ENCODE assay signal across 1 cellular context in genomic region chr22:47713880-47714452, GRCh38.
A peak's percentile ranks its signal among the peaks of the same experiment; 100 is the strongest.
TF ChIP-seq lines count a peak whose summit lies in the region.

No MANE protein-coding gene starts in this region.

TF ChIP-seq in K562, 482 proteins besides CTCF, POLR2A, EP300 and RAD21 (continued from another document):
- peak; percentile 98 for TF ChIP-seq C11orf30 (IDR thresholded peaks at IDR 0.05; ENCODE audit: low read depth)
- TF ChIP-seq, protein P1, sequence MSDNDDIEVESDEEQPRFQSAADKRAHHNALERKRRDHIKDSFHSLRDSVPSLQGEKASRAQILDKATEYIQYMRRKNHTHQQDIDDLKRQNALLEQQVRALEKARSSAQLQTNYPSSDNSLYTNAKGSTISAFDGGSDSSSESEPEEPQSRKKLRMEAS (CRISPR knock-in tag; IDR thresholded peaks at IDR 0.05): no peak
- TF ChIP-seq GTF2F1 (IDR thresholded peaks at IDR 0.05; ENCODE audit: low read depth, low read length): no peak
- TF ChIP-seq ZNF263 (CRISPR knock-in tag; IDR thresholded peaks at IDR 0.05; ENCODE audit: borderline replicate concordance): peak; percentile 39; the same call in 1 of the 2 replicates
- TF ChIP-seq YY1 (IDR thresholded peaks at IDR 0.05; ENCODE audit: borderline replicate concordance in 1 of 3, control insufficient read depth in 1 of 3, extremely low read depth in 1 of 3, insufficient read depth in 3 of 3, insufficient read length in 1 of 3, insufficient replicate concordance in 2 of 3, low read depth in 1 of 3, low read length in 2 of 3): no peak
- no peak for TF ChIP-seq HDAC6 (IDR thresholded peaks at IDR 0.05; ENCODE audit: low read depth, low read length)
- TF ChIP-seq, protein P2, sequence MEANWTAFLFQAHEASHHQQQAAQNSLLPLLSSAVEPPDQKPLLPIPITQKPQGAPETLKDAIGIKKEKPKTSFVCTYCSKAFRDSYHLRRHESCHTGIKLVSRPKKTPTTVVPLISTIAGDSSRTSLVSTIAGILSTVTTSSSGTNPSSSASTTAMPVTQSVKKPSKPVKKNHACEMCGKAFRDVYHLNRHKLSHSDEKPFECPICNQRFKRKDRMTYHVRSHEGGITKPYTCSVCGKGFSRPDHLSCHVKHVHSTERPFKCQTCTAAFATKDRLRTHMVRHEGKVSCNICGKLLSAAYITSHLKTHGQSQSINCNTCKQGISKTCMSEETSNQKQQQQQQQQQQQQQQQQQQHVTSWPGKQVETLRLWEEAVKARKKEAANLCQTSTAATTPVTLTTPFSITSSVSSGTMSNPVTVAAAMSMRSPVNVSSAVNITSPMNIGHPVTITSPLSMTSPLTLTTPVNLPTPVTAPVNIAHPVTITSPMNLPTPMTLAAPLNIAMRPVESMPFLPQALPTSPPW (CRISPR knock-in tag; IDR thresholded peaks at IDR 0.05): 0 out of 2 replicates have a peak, but pooled peaks have one; percentile 15
- TF ChIP-seq, protein P3, sequence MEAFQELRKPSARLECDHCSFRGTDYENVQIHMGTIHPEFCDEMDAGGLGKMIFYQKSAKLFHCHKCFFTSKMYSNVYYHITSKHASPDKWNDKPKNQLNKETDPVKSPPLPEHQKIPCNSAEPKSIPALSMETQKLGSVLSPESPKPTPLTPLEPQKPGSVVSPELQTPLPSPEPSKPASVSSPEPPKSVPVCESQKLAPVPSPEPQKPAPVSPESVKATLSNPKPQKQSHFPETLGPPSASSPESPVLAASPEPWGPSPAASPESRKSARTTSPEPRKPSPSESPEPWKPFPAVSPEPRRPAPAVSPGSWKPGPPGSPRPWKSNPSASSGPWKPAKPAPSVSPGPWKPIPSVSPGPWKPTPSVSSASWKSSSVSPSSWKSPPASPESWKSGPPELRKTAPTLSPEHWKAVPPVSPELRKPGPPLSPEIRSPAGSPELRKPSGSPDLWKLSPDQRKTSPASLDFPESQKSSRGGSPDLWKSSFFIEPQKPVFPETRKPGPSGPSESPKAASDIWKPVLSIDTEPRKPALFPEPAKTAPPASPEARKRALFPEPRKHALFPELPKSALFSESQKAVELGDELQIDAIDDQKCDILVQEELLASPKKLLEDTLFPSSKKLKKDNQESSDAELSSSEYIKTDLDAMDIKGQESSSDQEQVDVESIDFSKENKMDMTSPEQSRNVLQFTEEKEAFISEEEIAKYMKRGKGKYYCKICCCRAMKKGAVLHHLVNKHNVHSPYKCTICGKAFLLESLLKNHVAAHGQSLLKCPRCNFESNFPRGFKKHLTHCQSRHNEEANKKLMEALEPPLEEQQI (IDR thresholded peaks at IDR 0.05): no peak
- TF ChIP-seq, protein P4, sequence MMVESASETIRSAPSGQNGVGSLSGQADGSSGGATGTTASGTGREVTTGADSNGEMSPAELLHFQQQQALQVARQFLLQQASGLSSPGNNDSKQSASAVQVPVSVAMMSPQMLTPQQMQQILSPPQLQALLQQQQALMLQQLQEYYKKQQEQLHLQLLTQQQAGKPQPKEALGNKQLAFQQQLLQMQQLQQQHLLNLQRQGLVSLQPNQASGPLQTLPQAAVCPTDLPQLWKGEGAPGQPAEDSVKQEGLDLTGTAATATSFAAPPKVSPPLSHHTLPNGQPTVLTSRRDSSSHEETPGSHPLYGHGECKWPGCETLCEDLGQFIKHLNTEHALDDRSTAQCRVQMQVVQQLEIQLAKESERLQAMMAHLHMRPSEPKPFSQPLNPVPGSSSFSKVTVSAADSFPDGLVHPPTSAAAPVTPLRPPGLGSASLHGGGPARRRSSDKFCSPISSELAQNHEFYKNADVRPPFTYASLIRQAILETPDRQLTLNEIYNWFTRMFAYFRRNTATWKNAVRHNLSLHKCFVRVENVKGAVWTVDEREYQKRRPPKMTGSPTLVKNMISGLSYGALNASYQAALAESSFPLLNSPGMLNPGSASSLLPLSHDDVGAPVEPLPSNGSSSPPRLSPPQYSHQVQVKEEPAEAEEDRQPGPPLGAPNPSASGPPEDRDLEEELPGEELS (CRISPR knock-in tag; IDR thresholded peaks at IDR 0.05; ENCODE audit: borderline replicate concordance): no peak
- no peak for TF ChIP-seq THRB (CRISPR knock-in tag; conservative IDR thresholded peaks at IDR 0.05)
- no peak for TF ChIP-seq THRAP3 (IDR thresholded peaks at IDR 0.05; ENCODE audit: borderline replicate concordance)
- TF ChIP-seq ARID2 (IDR thresholded peaks at IDR 0.05): no peak
- no peak for TF ChIP-seq NCOA1 (IDR thresholded peaks at IDR 0.05; ENCODE audit: low read depth)
- no peak for TF ChIP-seq DACH1 (IDR thresholded peaks at IDR 0.05; ENCODE audit: partially characterized antibody)
- no peak for TF ChIP-seq KLF1 (tag; IDR thresholded peaks at IDR 0.05)
- TF ChIP-seq MEIS2 (IDR thresholded peaks at IDR 0.05; ENCODE audit: partially characterized antibody): no peak
- TF ChIP-seq HNRNPUL1 (IDR thresholded peaks at IDR 0.05; ENCODE audit: low read length): no peak
- no peak for TF ChIP-seq SMARCE1 (IDR thresholded peaks at IDR 0.05)
- TF ChIP-seq NFE2 (IDR thresholded peaks at IDR 0.05; ENCODE audit: low read depth): peak; percentile 75
- no peak for TF ChIP-seq ARHGAP35 (IDR thresholded peaks at IDR 0.05; ENCODE audit: partially characterized antibody)
- TF ChIP-seq ZFP30 (CRISPR knock-in tag; IDR thresholded peaks at IDR 0.05; ENCODE audit: borderline replicate concordance): no peak
- no peak for TF ChIP-seq FOXP1 (CRISPR knock-in tag; IDR thresholded peaks at IDR 0.05)
- TF ChIP-seq ZNF354B (CRISPR knock-in tag; IDR thresholded peaks at IDR 0.05): no peak
- peak; percentile 13; the same call in 1 of the 2 replicates for TF ChIP-seq ARID1B (IDR thresholded peaks at IDR 0.05)
- TF ChIP-seq, protein P5, sequence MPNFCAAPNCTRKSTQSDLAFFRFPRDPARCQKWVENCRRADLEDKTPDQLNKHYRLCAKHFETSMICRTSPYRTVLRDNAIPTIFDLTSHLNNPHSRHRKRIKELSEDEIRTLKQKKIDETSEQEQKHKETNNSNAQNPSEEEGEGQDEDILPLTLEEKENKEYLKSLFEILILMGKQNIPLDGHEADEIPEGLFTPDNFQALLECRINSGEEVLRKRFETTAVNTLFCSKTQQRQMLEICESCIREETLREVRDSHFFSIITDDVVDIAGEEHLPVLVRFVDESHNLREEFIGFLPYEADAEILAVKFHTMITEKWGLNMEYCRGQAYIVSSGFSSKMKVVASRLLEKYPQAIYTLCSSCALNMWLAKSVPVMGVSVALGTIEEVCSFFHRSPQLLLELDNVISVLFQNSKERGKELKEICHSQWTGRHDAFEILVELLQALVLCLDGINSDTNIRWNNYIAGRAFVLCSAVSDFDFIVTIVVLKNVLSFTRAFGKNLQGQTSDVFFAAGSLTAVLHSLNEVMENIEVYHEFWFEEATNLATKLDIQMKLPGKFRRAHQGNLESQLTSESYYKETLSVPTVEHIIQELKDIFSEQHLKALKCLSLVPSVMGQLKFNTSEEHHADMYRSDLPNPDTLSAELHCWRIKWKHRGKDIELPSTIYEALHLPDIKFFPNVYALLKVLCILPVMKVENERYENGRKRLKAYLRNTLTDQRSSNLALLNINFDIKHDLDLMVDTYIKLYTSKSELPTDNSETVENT (CRISPR knock-in tag; IDR thresholded peaks at IDR 0.05): no peak
- peak; percentile 94 for TF ChIP-seq MAFF (IDR thresholded peaks at IDR 0.05; ENCODE audit: low read length)
- TF ChIP-seq, protein P6, sequence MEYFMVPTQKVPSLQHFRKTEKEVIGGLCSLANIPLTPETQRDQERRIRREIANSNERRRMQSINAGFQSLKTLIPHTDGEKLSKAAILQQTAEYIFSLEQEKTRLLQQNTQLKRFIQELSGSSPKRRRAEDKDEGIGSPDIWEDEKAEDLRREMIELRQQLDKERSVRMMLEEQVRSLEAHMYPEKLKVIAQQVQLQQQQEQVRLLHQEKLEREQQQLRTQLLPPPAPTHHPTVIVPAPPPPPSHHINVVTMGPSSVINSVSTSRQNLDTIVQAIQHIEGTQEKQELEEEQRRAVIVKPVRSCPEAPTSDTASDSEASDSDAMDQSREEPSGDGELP (CRISPR knock-in tag; IDR thresholded peaks at IDR 0.05; ENCODE audit: borderline replicate concordance): peak; percentile 39; the same call in 1 of the 2 replicates
- TF ChIP-seq MAFG (tag; conservative IDR thresholded peaks at IDR 0.05): peak; percentile 93
- no peak for TF ChIP-seq ZNF57 (CRISPR knock-in tag; IDR thresholded peaks at IDR 0.05)
- no peak for TF ChIP-seq ZEB2 (IDR thresholded peaks at IDR 0.05)
- TF ChIP-seq, protein P7, sequence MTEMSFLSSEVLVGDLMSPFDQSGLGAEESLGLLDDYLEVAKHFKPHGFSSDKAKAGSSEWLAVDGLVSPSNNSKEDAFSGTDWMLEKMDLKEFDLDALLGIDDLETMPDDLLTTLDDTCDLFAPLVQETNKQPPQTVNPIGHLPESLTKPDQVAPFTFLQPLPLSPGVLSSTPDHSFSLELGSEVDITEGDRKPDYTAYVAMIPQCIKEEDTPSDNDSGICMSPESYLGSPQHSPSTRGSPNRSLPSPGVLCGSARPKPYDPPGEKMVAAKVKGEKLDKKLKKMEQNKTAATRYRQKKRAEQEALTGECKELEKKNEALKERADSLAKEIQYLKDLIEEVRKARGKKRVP (CRISPR knock-in tag; IDR thresholded peaks at IDR 0.05): no peak
- peak; percentile 95 for TF ChIP-seq MAFK (IDR thresholded peaks at IDR 0.05; ENCODE audit: low read length)
- TF ChIP-seq CBX8 (IDR thresholded peaks at IDR 0.05; ENCODE audit: borderline replicate concordance, extremely low read depth, low read depth, low read length, poor library complexity, severe bottlenecking): no peak
- no peak for TF ChIP-seq GABPA (tag; conservative IDR thresholded peaks at IDR 0.05; ENCODE audit: low read depth)
